ENCODE assay signal across 9 cellular contexts in genomic region chr1:2314297-2314802, GRCh38.
DNase-seq lines count a peak whose midpoint lies in the region; ATAC-seq and TF ChIP-seq lines count a peak whose summit lies in the region.
"Had no signal": no experiment of that assay in that cellular context is flagged by ENCODE, and none has a peak within 500 bp of the region (broad histone marks: within the 10 kb centered on the region; RNA-seq: fewer than 3 reads in every experiment).

No MANE protein-coding gene starts in this region.

- no peak overlapping the region for H3K27ac Mint-ChIP-seq in activated naive CD8-positive, alpha-beta T cell treated with anti-CD3 and anti-CD28 coated beads, Interleukin-2, amount 50 U/mL, for 24 hours
- H3K27ac Mint-ChIP-seq: natural killer cell treated with Interleukin-12 subunit alpha and Interleukin-12 subunit beta and Interleukin-15 and Interleukin-18, amount 100 ng/mL, for 72 hours had no signal

- no peak overlapping the region for H2AFZ ChIP-seq in smooth muscle cell (ENCODE audit: low read depth)

- no peak for TF ChIP-seq CTCF in smooth muscle cell (IDR thresholded peaks at IDR 0.05; ENCODE audit: borderline replicate concordance, insufficient read depth, poor library complexity, severe bottlenecking)

- H3K9me3 ChIP-seq in BLaER1 (no peaks in the 10 kb centered on the region), iPS-20b (ENCODE audit: insufficient read depth, low read depth, low read length) (no peaks in the 10 kb centered on the region), smooth muscle cell (replicated peaks; ENCODE audit: low read depth) (no peaks in the 10 kb centered on the region)

- 1% methylated on average over 37 of the region's 51 CpGs for WGBS in smooth muscle cell (ENCODE audit: low lambda C conversion rate)

- in situ Hi-C loops in T47D (cut with HindIII; ENCODE audit: low pct_unique_long_range_greater_than_20kb, low sequenced_read_pairs), result no loop called here

- peaks cover 19% of the 10 kb centered on the region for H3F3A ChIP-seq in smooth muscle cell (ENCODE audit: low read depth)

- DNase-seq in HT1080 (ENCODE audit: low read depth) (peak; percentile 32), T47D (ENCODE audit: low read depth in 1 of 2, low spot score in 1 of 2) (peak; percentile 57 to 67), smooth muscle cell (lab: John Stamatoyannopoulos, UW; ENCODE audit: unreplicated experiment) (peak; percentile 80), NCI-H1092 treated with DMSO at 0.1 percent for 48 hours (lab: John Stamatoyannopoulos, UW) (no peak)
- DNase-seq in activated naive CD8-positive, alpha-beta T cell treated with anti-CD3 and anti-CD28 coated beads, Interleukin-2, amount 50 U/mL, for 24 hours, result no peak

- no peaks in the 10 kb centered on the region for H3K27me3 Mint-ChIP-seq in activated naive CD8-positive, alpha-beta T cell treated with anti-CD3 and anti-CD28 coated beads, Interleukin-2, amount 50 U/mL, for 24 hours
- H3K27me3 Mint-ChIP-seq: natural killer cell treated with Interleukin-12 subunit alpha and Interleukin-12 subunit beta and Interleukin-15 and Interleukin-18, amount 100 ng/mL, for 72 hours had no signal

- H3K36me3 ChIP-seq in BLaER1 (no peaks in the 10 kb centered on the region), iPS-20b (ENCODE audit: insufficient read depth, low read depth, low read length) (peaks cover under 1% of the 10 kb centered on the region; the same call in 1 of the 2 replicates), smooth muscle cell (ENCODE audit: low read depth) (no peaks in the 10 kb centered on the region)

- 0 out of 2 replicates have a peak overlapping the region, but pooled peaks have one; percentile 19 for H3K9ac ChIP-seq in BLaER1
- H3K9ac ChIP-seq in iPS-20b (ENCODE audit: low read depth, low read length), result peak overlapping the region; percentile 57; the same call in 1 of the 2 replicates
- H3K9ac ChIP-seq in smooth muscle cell (ENCODE audit: low read depth), result peak overlapping the region; percentile 89

- H3K27ac ChIP-seq in BLaER1 (peak overlapping the region; percentile 26; the same call in 1 of the 2 replicates), iPS-20b (ENCODE audit: low read length) (no peak overlapping the region), smooth muscle cell (ENCODE audit: low read depth) (peak overlapping the region; percentile 91)

- H3K4me3 ChIP-seq in BLaER1 (peak overlapping the region; percentile 52; the same call in 1 of the 2 replicates), iPS-20b (ENCODE audit: low read length) (peak overlapping the region; percentile 53; the same call in 1 of the 2 replicates), smooth muscle cell (peak overlapping the region; percentile 61)

- H3K4me1 Mint-ChIP-seq in activated naive CD8-positive, alpha-beta T cell treated with anti-CD3 and anti-CD28 coated beads, Interleukin-2, amount 50 U/mL, for 24 hours, result peaks cover 16% of the 10 kb centered on the region

- peaks cover 3% of the 10 kb centered on the region for H3K79me2 ChIP-seq in smooth muscle cell (ENCODE audit: low read depth)

- H3K4me2 ChIP-seq in BLaER1 (peak overlapping the region; percentile 74), smooth muscle cell (peak overlapping the region; percentile 97)

- ATAC-seq in activated naive CD8-positive, alpha-beta T cell treated with anti-CD3 and anti-CD28 coated beads, Interleukin-2, amount 50 U/mL, for 24 hours, result no peak
- ATAC-seq in GM18511 (IDR thresholded peaks at IDR 0.05; ENCODE audit: unreplicated experiment), result no peak

- H3K36me3 Mint-ChIP-seq in activated naive CD8-positive, alpha-beta T cell treated with anti-CD3 and anti-CD28 coated beads, Interleukin-2, amount 50 U/mL, for 24 hours (ENCODE audit: low read depth), result no peaks in the 10 kb centered on the region
- H3K36me3 Mint-ChIP-seq: natural killer cell treated with Interleukin-12 subunit alpha and Interleukin-12 subunit beta and Interleukin-15 and Interleukin-18, amount 100 ng/mL, for 72 hours had no signal

- peaks cover 14% of the 10 kb centered on the region for H3K27me3 ChIP-seq in BLaER1
- no peaks in the 10 kb centered on the region for H3K27me3 ChIP-seq in iPS-20b (ENCODE audit: insufficient read depth, low read length)
- no peaks in the 10 kb centered on the region for H3K27me3 ChIP-seq in smooth muscle cell (ENCODE audit: low read depth)

- H3K4me3 Mint-ChIP-seq in activated naive CD8-positive, alpha-beta T cell treated with anti-CD3 and anti-CD28 coated beads, Interleukin-2, amount 50 U/mL, for 24 hours, result no peak overlapping the region
- H3K4me3 Mint-ChIP-seq: natural killer cell treated with Interleukin-12 subunit alpha and Interleukin-12 subunit beta and Interleukin-15 and Interleukin-18, amount 100 ng/mL, for 72 hours had no signal

- no peaks in the 10 kb centered on the region for H3K9me3 Mint-ChIP-seq in activated naive CD8-positive, alpha-beta T cell treated with anti-CD3 and anti-CD28 coated beads, Interleukin-2, amount 50 U/mL, for 24 hours
- H3K9me3 Mint-ChIP-seq: natural killer cell treated with Interleukin-12 subunit alpha and Interleukin-12 subunit beta and Interleukin-15 and Interleukin-18, amount 100 ng/mL, for 72 hours had no signal

- H3K4me1 ChIP-seq in BLaER1, result peaks cover 85% of the 10 kb centered on the region
- H3K4me1 ChIP-seq in iPS-20b (ENCODE audit: insufficient read depth, low read length), result peaks cover 9% of the 10 kb centered on the region
- H3K4me1 ChIP-seq in smooth muscle cell (ENCODE audit: low read depth), result peaks cover 37% of the 10 kb centered on the region

- H4K20me1 ChIP-seq in BLaER1 (peaks cover 29% of the 10 kb centered on the region), smooth muscle cell (ENCODE audit: low read depth) (no peaks in the 10 kb centered on the region)

Comparison
In these comparisons a context has a peak if more than half of its experiments do, and no peak if none do; other contexts are left out.
1. H3K9ac ChIP-seq: peak in every context shown above with its lines; median percentile 89 in smooth muscle cell; 57 in iPS-20b; 19 in BLaER1.
2. DNase-seq: peak in HT1080 (single experiment), T47D (2 of 2) and smooth muscle cell (single experiment); none in NCI-H1092 treated with DMSO at 0.1 percent for 48 hours (single experiment) and activated naive CD8-positive, alpha-beta T cell treated with anti-CD3 and anti-CD28 coated beads, Interleukin-2, amount 50 U/mL, for 24 hours (single experiment).
3. Peak in every context shown above with its lines, with median percentiles within 50 percentile points of each other: H3K4me3 ChIP-seq.